ENCODE assay signal across 7 cellular contexts in genomic region chr2:218406949-218407703, GRCh38. TPM values are rescaled to one million over a fixed set of nuclear protein-coding genes. Genes with fewer than 3 reads are reported as not detected.
DNase-seq lines count a peak whose midpoint lies in the region; ATAC-seq and TF ChIP-seq lines count a peak whose summit lies in the region.

No MANE protein-coding gene starts in this region.

- peak overlapping the region; percentile 45 for H3K4me3 ChIP-seq in Jurkat, Clone E6-1 (ENCODE audit: low read length)
- peak overlapping the region; percentile 38 for H3K4me3 ChIP-seq in astrocyte of the spinal cord (ENCODE audit: low read depth, low read length)
- H3K4me3 ChIP-seq in iPS DF 6.9 (ENCODE audit: low read length): peak overlapping the region; percentile 32; the same call in 1 of the 2 replicates
- H3K4me3 ChIP-seq in skeletal muscle satellite cell (ENCODE audit: low read length): peak overlapping the region; percentile 72

- H3K27ac ChIP-seq in iPS DF 6.9 (ENCODE audit: low read length): no peak overlapping the region

- ATAC-seq in GM18511 (IDR thresholded peaks at IDR 0.05; ENCODE audit: unreplicated experiment): peak; percentile 9

- TF ChIP-seq CTCF in astrocyte of the spinal cord (IDR thresholded peaks at IDR 0.05; ENCODE audit: low read depth, low read length) (no peak), GM13977 (IDR thresholded peaks at IDR 0.05; ENCODE audit: extremely low read depth, insufficient read depth, missing control alignments) (no peak)

- WGBS in iPS DF 6.9 (ENCODE audit: insufficient coverage, insufficient read length): no CpG with 5 or more reads among the region's 14 CpGs

- no peaks in the 10 kb centered on the region for H3K27me3 ChIP-seq in iPS DF 6.9 (ENCODE audit: control insufficient read depth, insufficient read depth, low read length)
- H3K27me3 ChIP-seq in skeletal muscle satellite cell (ENCODE audit: control insufficient read depth, insufficient read depth, low read length): no peaks in the 10 kb centered on the region

- H3K4me2 ChIP-seq in skeletal muscle satellite cell (ENCODE audit: low read length): peak overlapping the region; percentile 98

- peak overlapping the region; percentile 79 for H3K9ac ChIP-seq in skeletal muscle satellite cell (ENCODE audit: low read depth, low read length)

- H3K9me3 ChIP-seq in iPS DF 6.9 (ENCODE audit: control insufficient read depth, insufficient read depth, low read length): no peaks in the 10 kb centered on the region
- H3K9me3 ChIP-seq in skeletal muscle satellite cell (replicated peaks; ENCODE audit: low read length): no peaks in the 10 kb centered on the region

- in situ Hi-C loops in astrocyte of the spinal cord (cut with HindIII; ENCODE audit: low sequenced_read_pairs): no loop called here
- in situ Hi-C loops in GM13977 (cut with MboI; ENCODE audit: low pct_unique_long_range_greater_than_20kb, low sequenced_read_pairs, unreplicated experiment): loop anchor here (10.0 to 25.0 kb wide), 2 partner anchors 238 to 430 kb away; partner anchors contain the start of gene PRKAG3

- peaks cover 11% of the 10 kb centered on the region for H3K36me3 ChIP-seq in iPS DF 6.9 (ENCODE audit: control insufficient read depth, insufficient read depth, low read length)
- peaks cover 24% of the 10 kb centered on the region for H3K36me3 ChIP-seq in skeletal muscle satellite cell (ENCODE audit: insufficient read depth, low read length)

- peaks cover 11% of the 10 kb centered on the region for H3K4me1 ChIP-seq in iPS DF 6.9 (ENCODE audit: control insufficient read depth, insufficient read depth, low read length)
- peaks cover 30% of the 10 kb centered on the region for H3K4me1 ChIP-seq in skeletal muscle satellite cell (ENCODE audit: control insufficient read depth, insufficient read depth, low read length)

- peak; percentile 89 for DNase-seq in Jurkat, Clone E6-1 (ENCODE audit: low read depth, low spot score)
- peak in 4 of 5 experiments; percentile 42 to 80 (median 68) for DNase-seq in T-helper 2 cell
- peak; percentile 67 for DNase-seq in astrocyte of the spinal cord (ENCODE audit: low read depth, low spot score)
- DNase-seq in iPS DF 6.9 (ENCODE audit: low read depth, low spot score): no peak
- no peak for DNase-seq in GM13977 (ENCODE audit: low spot score)

RNA-seq across cellular contexts. Expression of gene CTDSP1, which starts 7.5 kb away (rescaled TPM):
- 86.8 TPM for polyA plus RNA-seq in Jurkat, Clone E6-1 (2012; ENCODE audit: insufficient read depth, insufficient read length)
- total RNA-seq in skeletal muscle satellite cell (2012; rRNA removed): 31.9 and 48.1 TPM in 2 replicates

RNA-seq across cellular contexts. Expression of gene VIL1, which starts 11.8 kb away (rescaled TPM):
- not detected for polyA plus RNA-seq in Jurkat, Clone E6-1 (2012; ENCODE audit: insufficient read depth, insufficient read length)
- not detected in 2 replicates for total RNA-seq in skeletal muscle satellite cell (2012; rRNA removed)

RNA-seq across cellular contexts. Expression of gene SLC11A1, which starts 25.1 kb away (rescaled TPM):
- 0.52 TPM for polyA plus RNA-seq in Jurkat, Clone E6-1 (2012; ENCODE audit: insufficient read depth, insufficient read length)
- under 0.01 TPM in 1 of 2 replicates, not detected in the other for total RNA-seq in skeletal muscle satellite cell (2012; rRNA removed)

RNA-seq across cellular contexts. Expression of gene CATIP, which starts 50.5 kb away (rescaled TPM):
- polyA plus RNA-seq in Jurkat, Clone E6-1 (2012; ENCODE audit: insufficient read depth, insufficient read length): not detected
- not detected in 2 replicates for total RNA-seq in skeletal muscle satellite cell (2012; rRNA removed)

Comparison
In these comparisons a context has a peak if more than half of its experiments do, and no peak if none do; other contexts are left out.
1. DNase-seq: peak in Jurkat, Clone E6-1 (single experiment), T-helper 2 cell (4 of 5) and astrocyte of the spinal cord (single experiment); none in iPS DF 6.9 (single experiment) and GM13977 (single experiment).
2. Peak in every context shown above with its lines, with median percentiles within 50 percentile points of each other: H3K4me3 ChIP-seq.